8 cellular contexts compared by ENCODE assay signal in genomic region chr12:46373303-46374182, GRCh38. TPM values are rescaled to one million over a fixed set of nuclear protein-coding genes. Genes with fewer than 3 reads are reported as not detected.
A peak's percentile ranks its signal among the peaks of the same experiment; 100 is the strongest.
DNase-seq lines count a peak whose midpoint lies in the region; ATAC-seq, FAIRE-seq and TF ChIP-seq lines count a peak whose summit lies in the region.

No MANE protein-coding gene starts in this region.

- TF ChIP-seq POLR2A in HCT116 (IDR thresholded peaks at IDR 0.05; ENCODE audit: borderline replicate concordance, extremely low read depth, insufficient read depth, insufficient read length), result no peak

- intact Hi-C loops in HCT116 (cut with micrococcal nuclease), result loop anchor here (2.0 to 5.0 kb wide), 4 partner anchors 95 to 304 kb away; no protein-coding TSS in a partner anchor

- ATAC-seq in HCT116, result peak; percentile 24
- no peak for ATAC-seq in HG03097 (IDR thresholded peaks at IDR 0.05; ENCODE audit: low FRiP score, unreplicated experiment)
- ATAC-seq in GM18861 (IDR thresholded peaks at IDR 0.05; ENCODE audit: unreplicated experiment), result no peak

- H3K9me2 ChIP-seq in HCT116 (ENCODE audit: insufficient read depth) (no peaks in the 10 kb centered on the region), SK-N-SH (no peaks in the 10 kb centered on the region)

- H3K79me2 ChIP-seq in HCT116 (ENCODE audit: insufficient read depth, low read length) (peaks cover 41% of the 10 kb centered on the region), SK-N-SH (ENCODE audit: insufficient read depth) (peaks cover 40% of the 10 kb centered on the region), astrocyte (ENCODE audit: insufficient read depth, low read length) (peaks cover 44% of the 10 kb centered on the region)

- TF ChIP-seq CTCF in HCT116 (IDR thresholded peaks at IDR 0.05 in 2 of 3, conservative IDR thresholded peaks at IDR 0.05 in 1 of 3; ENCODE audit: borderline replicate concordance in 1 of 3, insufficient read depth in 1 of 3, low read depth in 2 of 3, low read length in 2 of 3), result no peak
- peak; percentile 40; the same call in 1 of the 2 replicates for TF ChIP-seq CTCF in SK-N-SH (IDR thresholded peaks at IDR 0.05)
- peak; percentile 12 for TF ChIP-seq CTCF in astrocyte (IDR thresholded peaks at IDR 0.05; ENCODE audit: insufficient read depth, low read depth, low read length)
- TF ChIP-seq CTCF in retinal pigment epithelial cell (conservative IDR thresholded peaks at IDR 0.05; ENCODE audit: low read depth, low read length), result peak; percentile 28

- H3K4me1 ChIP-seq in HCT116 (ENCODE audit: control insufficient read depth in 1 of 2, insufficient read depth in 2 of 2, low read length in 2 of 2) (peaks cover 42 to 65% of the 10 kb centered on the region in 2 experiments), SK-N-SH (ENCODE audit: control insufficient read depth in 1 of 2, insufficient read depth in 2 of 2, low read depth in 1 of 2, low read length in 1 of 2) (peaks cover 12 to 15% of the 10 kb centered on the region in 2 experiments; a peak in 3 of 4 replicates), astrocyte (ENCODE audit: insufficient read depth, low read length) (peaks cover 21% of the 10 kb centered on the region), iPS DF 6.9 (ENCODE audit: control insufficient read depth, insufficient read depth, low read length) (peaks cover 3% of the 10 kb centered on the region; the same call in 1 of the 2 replicates)

- H3K9ac ChIP-seq in HCT116 (ENCODE audit: low read length) (peak overlapping the region; percentile 91), SK-N-SH (peak overlapping the region; percentile 100), astrocyte (ENCODE audit: low read length) (peak overlapping the region; percentile 97)

- no peak for FAIRE-seq in astrocyte (lab: Jason Lieb, UNC)

- peak overlapping the region; percentile 61 to 80 for H3K4me3 ChIP-seq in HCT116 (replicated peaks in 1 of 2; ENCODE audit: low read depth in 1 of 2, low read length in 2 of 2)
- H3K4me3 ChIP-seq in SK-N-SH (ENCODE audit: low read depth in 2 of 2, low read length in 1 of 2), result peak overlapping the region; percentile 70 to 82
- H3K4me3 ChIP-seq in astrocyte (ENCODE audit: insufficient read depth, low read depth, low read length), result peak overlapping the region; percentile 96
- peak overlapping the region; percentile 78; the same call in 1 of the 2 replicates for H3K4me3 ChIP-seq in iPS DF 6.9 (ENCODE audit: low read length)
- peak overlapping the region; percentile 77 for H3K4me3 ChIP-seq in retinal pigment epithelial cell (ENCODE audit: low read length)

- no peaks in the 10 kb centered on the region for H3K27me3 Mint-ChIP-seq in astrocyte (ENCODE audit: low read depth, unreplicated experiment)

- H3K9me3 ChIP-seq in HCT116 (ENCODE audit: control insufficient read depth in 1 of 2, insufficient read depth in 1 of 2, low read depth in 1 of 2, low read length in 2 of 2) (no peaks in the 10 kb centered on the region), SK-N-SH (no peaks in the 10 kb centered on the region), astrocyte (ENCODE audit: insufficient read depth, low read depth, low read length) (no peaks in the 10 kb centered on the region), iPS DF 6.9 (ENCODE audit: control insufficient read depth, insufficient read depth, low read length) (no peaks in the 10 kb centered on the region; the same call in 1 of the 2 replicates)

- CTCF ChIA-PET in HCT116 (lab: Charles Lee) (no interaction called here), SK-N-SH (lab: Yijun Ruan, JAX) (no interaction called here)

- peaks cover 21% of the 10 kb centered on the region for H3K36me3 Mint-ChIP-seq in astrocyte (ENCODE audit: low read depth, unreplicated experiment)

- peak overlapping the region; percentile 84 for H3K4me3 Mint-ChIP-seq in astrocyte (ENCODE audit: unreplicated experiment)

- TF ChIP-seq RAD21 in HCT116 (IDR thresholded peaks at IDR 0.05; ENCODE audit: low read depth), result 0 out of 2 replicates have a peak, but pooled peaks have one; percentile 14
- TF ChIP-seq RAD21 in SK-N-SH (IDR thresholded peaks at IDR 0.05; ENCODE audit: low read length), result peak; percentile 49

- peak; percentile 53 for DNase-seq in Ammon's horn (ENCODE audit: low spot score)
- DNase-seq in HCT116 (ENCODE audit: low read depth, low spot score), result no peak
- DNase-seq in SK-N-SH, result peak; percentile 66
- no peak for DNase-seq in astrocyte (ENCODE audit: low read depth)
- no peak for DNase-seq in iPS DF 6.9 (ENCODE audit: low read depth, low spot score)
- no peak for DNase-seq in retinal pigment epithelial cell (ENCODE audit: low read depth)

- H3K27ac ChIP-seq in HCT116 (ENCODE audit: low read depth, low read length) (peak overlapping the region; percentile 95), SK-N-SH (ENCODE audit: low read depth in 2 of 2, low read length in 1 of 2) (peak overlapping the region; percentile 84 to 94), astrocyte (ENCODE audit: low read depth, low read length) (peak overlapping the region; percentile 97), iPS DF 6.9 (ENCODE audit: low read length) (no peak overlapping the region)

- POLR2A ChIA-PET in HCT116 (lab: Charles Lee) (interaction anchor here (0.8 to 1.0 kb wide), 3 partner anchors 8 to 176 kb away, joined by 4 to 8 read pairs (median 5); no protein-coding TSS in a partner anchor), SK-N-SH (lab: Yijun Ruan, JAX) (interaction anchor here (0.7 kb wide), 1 partner anchor 11 kb away, joined by 3 read pairs; no protein-coding TSS in a partner anchor)

- RAD21 ChIA-PET in HCT116 (lab: Charles Lee; ENCODE audit: low non-redundant PET in 1 of 2, low total read pairs in 2 of 2, uncharacterized antibody in 2 of 2, unreplicated experiment in 2 of 2), result no interaction called here

- H2AFZ ChIP-seq in HCT116 (ENCODE audit: low read depth, low read length, poor library complexity, severe bottlenecking), result no peak overlapping the region
- H2AFZ ChIP-seq in SK-N-SH (ENCODE audit: low read depth), result peak overlapping the region; percentile 71
- H2AFZ ChIP-seq in astrocyte (ENCODE audit: low read depth, low read length), result peak overlapping the region; percentile 70

- TSS peak; percentile 89 for BruUV-seq in HCT116 (replicated peaks; lab: Mats Ljungman, UMichigan)

- H3K36me3 ChIP-seq in HCT116 (ENCODE audit: control insufficient read depth in 1 of 2, insufficient read depth in 2 of 2, low read length in 2 of 2) (peaks cover 23 to 27% of the 10 kb centered on the region in 2 experiments), SK-N-SH (replicated peaks in 1 of 2; ENCODE audit: control insufficient read depth in 1 of 2, insufficient read depth in 2 of 2, low read length in 1 of 2) (peaks cover 26% of the 10 kb centered on the region in 2 experiments), astrocyte (ENCODE audit: insufficient read depth, low read length) (peaks cover 25% of the 10 kb centered on the region), iPS DF 6.9 (ENCODE audit: control insufficient read depth, insufficient read depth, low read length) (peaks cover 17% of the 10 kb centered on the region; the same call in 1 of the 2 replicates)

- no peaks in the 10 kb centered on the region for H3K9me3 Mint-ChIP-seq in astrocyte (ENCODE audit: unreplicated experiment)

- H3K27me3 ChIP-seq in HCT116 (ENCODE audit: insufficient read depth, low read length), result no peaks in the 10 kb centered on the region
- no peaks in the 10 kb centered on the region for H3K27me3 ChIP-seq in SK-N-SH (ENCODE audit: insufficient read depth)
- no peaks in the 10 kb centered on the region for H3K27me3 ChIP-seq in astrocyte (ENCODE audit: insufficient read depth, low read length)
- no peaks in the 10 kb centered on the region for H3K27me3 ChIP-seq in iPS DF 6.9 (ENCODE audit: control insufficient read depth, insufficient read depth, low read length)

- H3K27ac Mint-ChIP-seq in astrocyte (ENCODE audit: unreplicated experiment), result peak overlapping the region; percentile 97

- H3K4me2 ChIP-seq in HCT116 (ENCODE audit: low read length) (peak overlapping the region; percentile 96), SK-N-SH (peak overlapping the region; percentile 83), astrocyte (ENCODE audit: low read length) (peak overlapping the region; percentile 99)

- 42% methylated on average over 33 of the region's 33 CpGs for WGBS in SK-N-SH (ENCODE audit: low lambda C conversion rate)
- no CpG with 5 or more reads among the region's 33 CpGs for WGBS in iPS DF 6.9 (ENCODE audit: insufficient coverage, insufficient read length)

- peaks cover 40% of the 10 kb centered on the region for H3F3A ChIP-seq in SK-N-SH (replicated peaks; ENCODE audit: insufficient read depth)

- no peak for TF ChIP-seq EP300 in SK-N-SH (IDR thresholded peaks at IDR 0.05; ENCODE audit: borderline replicate concordance in 1 of 2, low read depth in 1 of 2, low read length in 1 of 2)

- H4K20me1 ChIP-seq in HCT116 (ENCODE audit: insufficient read depth), result peaks cover 26% of the 10 kb centered on the region
- peaks cover 39% of the 10 kb centered on the region for H4K20me1 ChIP-seq in SK-N-SH (ENCODE audit: insufficient read depth)
- H4K20me1 ChIP-seq in astrocyte (ENCODE audit: insufficient read depth, low read length), result peaks cover 39% of the 10 kb centered on the region

- H3K4me1 Mint-ChIP-seq in astrocyte (ENCODE audit: low read depth, unreplicated experiment), result peaks cover 9% of the 10 kb centered on the region

TF ChIP-seq in HCT116, 20 proteins besides CTCF, POLR2A, EP300 and RAD21:
- no peak for TF ChIP-seq YY1 (IDR thresholded peaks at IDR 0.05; ENCODE audit: extremely low read depth, insufficient replicate concordance, low read depth, low read length)
- peak; percentile 39 for TF ChIP-seq TCF7L2 (IDR thresholded peaks at IDR 0.05; ENCODE audit: borderline replicate concordance, extremely low read depth, insufficient read depth, insufficient read length)
- no peak for TF ChIP-seq EGR1 (IDR thresholded peaks at IDR 0.05; ENCODE audit: low read depth)
- TF ChIP-seq, protein P1, sequence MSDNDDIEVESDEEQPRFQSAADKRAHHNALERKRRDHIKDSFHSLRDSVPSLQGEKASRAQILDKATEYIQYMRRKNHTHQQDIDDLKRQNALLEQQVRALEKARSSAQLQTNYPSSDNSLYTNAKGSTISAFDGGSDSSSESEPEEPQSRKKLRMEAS (IDR thresholded peaks at IDR 0.05), result peak; percentile 58

TF ChIP-seq in SK-N-SH, 30 proteins besides CTCF, POLR2A, EP300 and RAD21:
- peak; percentile 14; the same call in 1 of the 2 replicates for TF ChIP-seq SMC3 (IDR thresholded peaks at IDR 0.05; ENCODE audit: low read depth, low read length)
- no peak for TF ChIP-seq USF1 (IDR thresholded peaks at IDR 0.05; ENCODE audit: borderline replicate concordance, low read depth)

RNA-seq across cellular contexts. Expression of gene SLC38A2, which starts 1.0 kb away (rescaled TPM):
- 1,049 TPM for total RNA-seq in HCT116 (2021; ENCODE audit: unreplicated experiment)
- polyA plus RNA-seq in HCT116 (2012), result 307 and 350 TPM in 2 replicates
- 135 and 191 TPM in 2 replicates for polyA plus RNA-seq in SK-N-SH (2012; rRNA removed)
- polyA plus RNA-seq in SK-N-SH (2012; cell fraction: cytosol; rRNA removed), result 133 and 142 TPM in 2 replicates
- 395 and 464 TPM in 2 replicates for polyA plus RNA-seq in SK-N-SH (2012; cell fraction: nucleus; rRNA removed)
- 378 and 421 TPM in 2 replicates for total RNA-seq in astrocyte

Comparison
In these comparisons a context has a peak if more than half of its experiments do, and no peak if none do; other contexts are left out.
1. DNase-seq: peak in Ammon's horn (single experiment) and SK-N-SH (single experiment); none in HCT116 (single experiment), astrocyte (single experiment), iPS DF 6.9 (single experiment) and retinal pigment epithelial cell (single experiment).
2. CTCF ChIP-seq: peak in SK-N-SH (single experiment), astrocyte (single experiment) and retinal pigment epithelial cell (single experiment); none in HCT116 (0 of 3).
3. Peak in every context shown above with its lines, with median percentiles within 50 percentile points of each other: H3K4me2 ChIP-seq, H3K4me3 ChIP-seq and H3K9ac ChIP-seq.